In the genomic region with DNA sequence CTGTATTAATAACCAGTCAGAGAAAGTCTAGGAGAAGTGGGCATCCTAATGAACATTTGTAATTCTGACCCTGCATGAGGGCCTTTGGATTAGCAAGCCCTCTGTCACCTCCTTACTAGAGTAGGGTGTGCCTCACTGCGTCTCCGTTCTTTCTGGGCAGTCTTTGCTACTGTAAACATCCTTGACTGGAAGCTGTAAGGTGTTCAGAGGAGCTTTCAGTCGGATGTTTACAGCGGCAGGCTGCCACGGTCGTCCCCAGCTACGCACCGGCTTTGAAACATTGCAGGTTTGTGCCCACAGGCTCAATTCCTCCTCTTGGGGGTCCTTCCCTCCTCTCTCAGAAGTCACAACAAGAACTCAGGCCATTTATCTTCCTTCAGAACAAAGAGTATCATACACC, we compare ENCODE assay signal across 24 cellular contexts. TPM values are rescaled to one million over a fixed set of nuclear protein-coding genes. Genes with fewer than 3 reads are reported as not detected.
DNase-seq lines count a peak whose midpoint lies in the region; ATAC-seq and TF ChIP-seq lines count a peak whose summit lies in the region.
"Had no signal": no experiment of that assay in that cellular context is flagged by ENCODE, and none has a peak within 500 bp of the region (broad histone marks: within the 10 kb centered on the region; RNA-seq: fewer than 3 reads in every experiment).

No MANE protein-coding gene starts in this region.

- no peaks in the 10 kb centered on the region for H3K27me3 Mint-ChIP-seq in activated T-cell treated with anti-CD3 and anti-CD28 coated beads, Interleukin-2, amount 50 U/mL, for 24 hours
- H3K27me3 Mint-ChIP-seq in activated T-cell treated with anti-CD3 and anti-CD28 coated beads, Interleukin-2, amount 50 U/mL, for 4 hours (ENCODE audit: low read depth) = no peaks in the 10 kb centered on the region
- H3K27me3 Mint-ChIP-seq in endodermal cell (ENCODE audit: insufficient read depth) (no peaks in the 10 kb centered on the region), memory B cell (no peaks in the 10 kb centered on the region)
- H3K27me3 Mint-ChIP-seq: CD8-positive, alpha-beta memory T cell had no signal

- no peak for DNase-seq in activated T-cell treated with anti-CD3 and anti-CD28 coated beads, Interleukin-2, amount 50 U/mL, for 24 hours
- no peak for DNase-seq in activated T-cell treated with anti-CD3 and anti-CD28 coated beads, Interleukin-2, amount 50 U/mL, for 4 hours
- DNase-seq in endodermal cell (no peak), memory B cell (ENCODE audit: low spot score in 2 of 2) (no peak), gastrocnemius medialis (no peak), GM10266 (ENCODE audit: extremely low spot score) (no peak), NCI-H187 treated with DMSO at 0.1 percent for 48 hours (lab: John Stamatoyannopoulos, UW) (no peak)
- DNase-seq: 8988T; Calu3; CD8-positive, alpha-beta memory T cell; DMS153; GOT3; HCEC 1CT; IMR-90; NCI-H1105; NCI-H2081 treated with DMSO at 0.1 percent for 48 hours; NCI-H446; NCI-H526 treated with DMSO at 0.1 percent for 48 hours; PC-3; SHP77 had no signal

- intact Hi-C loops in gastrocnemius medialis (cut with DNase I; ENCODE audit: low total_unique reads) = no loop called here

- H3K27me3 ChIP-seq in endodermal cell (ENCODE audit: control insufficient read depth, insufficient read depth, low read length, poor library complexity, severe bottlenecking) = no peaks in the 10 kb centered on the region
- H3K27me3 ChIP-seq in gastrocnemius medialis = no peaks in the 10 kb centered on the region

- no peak overlapping the region for H3K4me3 ChIP-seq in endodermal cell (ENCODE audit: low read length)
- no peak overlapping the region for H3K4me3 ChIP-seq in gastrocnemius medialis

- H3K9ac ChIP-seq in endodermal cell (ENCODE audit: extremely low read depth, low read length, poor library complexity, severe bottlenecking) = no peak overlapping the region
- H3K9ac ChIP-seq: KMS-11 had no signal

- H3K9me3 ChIP-seq in endodermal cell (ENCODE audit: control insufficient read depth, low read length) (no peaks in the 10 kb centered on the region), gastrocnemius medialis (no peaks in the 10 kb centered on the region)

- H3K36me3 Mint-ChIP-seq in activated T-cell treated with anti-CD3 and anti-CD28 coated beads, Interleukin-2, amount 50 U/mL, for 24 hours (ENCODE audit: low read depth) = peaks cover 94% of the 10 kb centered on the region
- peaks cover 61% of the 10 kb centered on the region for H3K36me3 Mint-ChIP-seq in activated T-cell treated with anti-CD3 and anti-CD28 coated beads, Interleukin-2, amount 50 U/mL, for 4 hours (ENCODE audit: insufficient read depth)
- H3K36me3 Mint-ChIP-seq in endodermal cell (ENCODE audit: low read depth) (peaks cover 65% of the 10 kb centered on the region), memory B cell (peaks cover 38% of the 10 kb centered on the region)

- peaks cover 31% of the 10 kb centered on the region for H3K4me1 Mint-ChIP-seq in activated T-cell treated with anti-CD3 and anti-CD28 coated beads, Interleukin-2, amount 50 U/mL, for 24 hours (ENCODE audit: low read depth)
- peaks cover 11% of the 10 kb centered on the region for H3K4me1 Mint-ChIP-seq in activated T-cell treated with anti-CD3 and anti-CD28 coated beads, Interleukin-2, amount 50 U/mL, for 4 hours (ENCODE audit: low read depth)
- H3K4me1 Mint-ChIP-seq in endodermal cell (peaks cover 17% of the 10 kb centered on the region), memory B cell (peaks cover 9% of the 10 kb centered on the region)

- H3K4me3 Mint-ChIP-seq in activated T-cell treated with anti-CD3 and anti-CD28 coated beads, Interleukin-2, amount 50 U/mL, for 24 hours = no peak overlapping the region
- no peak overlapping the region for H3K4me3 Mint-ChIP-seq in activated T-cell treated with anti-CD3 and anti-CD28 coated beads, Interleukin-2, amount 50 U/mL, for 4 hours
- H3K4me3 Mint-ChIP-seq in endodermal cell = no peak overlapping the region
- H3K4me3 Mint-ChIP-seq in memory B cell = no peak overlapping the region
- H3K4me3 Mint-ChIP-seq: CD8-positive, alpha-beta memory T cell had no signal

- WGBS in endodermal cell (ENCODE audit: insufficient coverage in 1 of 2, insufficient read length in 1 of 2), 2 experiments = 97 to 100% methylated on average over 4 to 8 of the region's 8 CpGs

- H3K36me3 ChIP-seq in endodermal cell (ENCODE audit: control insufficient read depth, insufficient read depth, low read length) (peaks cover 89% of the 10 kb centered on the region), gastrocnemius medialis (peaks cover 0 to 41% of the 10 kb centered on the region in 2 donors)

- ATAC-seq in activated T-cell treated with anti-CD3 and anti-CD28 coated beads, Interleukin-2, amount 50 U/mL, for 4 hours = no peak
- ATAC-seq in memory B cell (ENCODE audit: low read depth) (no peak), gastrocnemius medialis (no peak), HG03354 (IDR thresholded peaks at IDR 0.05; ENCODE audit: poor library complexity, severe bottlenecking, unreplicated experiment) (no peak)
- ATAC-seq: PC-3 had no signal

- in situ Hi-C loops in gastrocnemius medialis (cut with MboI; ENCODE audit: low sequenced_read_pairs in 4 of 4) = no loop called here

- H3K4me1 ChIP-seq in endodermal cell (ENCODE audit: control insufficient read depth, insufficient read depth, low read length) (peaks cover 7% of the 10 kb centered on the region), gastrocnemius medialis (peaks cover 40 to 57% of the 10 kb centered on the region in 2 donors)

- no peak for TF ChIP-seq POLR2A in gastrocnemius medialis (IDR thresholded peaks at IDR 0.05)

- TF ChIP-seq CTCF in endodermal cell (conservative IDR thresholded peaks at IDR 0.05) = no peak
- TF ChIP-seq CTCF in gastrocnemius medialis (IDR thresholded peaks at IDR 0.05 in 4 of 5, conservative IDR thresholded peaks at IDR 0.05 in 1 of 5) = no peak
- TF ChIP-seq CTCF in GM10266 (IDR thresholded peaks at IDR 0.05; ENCODE audit: control insufficient read depth, insufficient read depth, low read depth, missing control alignments) = no peak

- H3K27ac ChIP-seq in endodermal cell (ENCODE audit: low read depth, low read length) (no peak overlapping the region), gastrocnemius medialis (peak overlapping the region; percentile 54 to 84 (median 68))
- H3K27ac ChIP-seq: C4-2B, KMS-11 had no signal

- H3K9me3 Mint-ChIP-seq in activated T-cell treated with anti-CD3 and anti-CD28 coated beads, Interleukin-2, amount 50 U/mL, for 24 hours = no peaks in the 10 kb centered on the region
- H3K9me3 Mint-ChIP-seq in activated T-cell treated with anti-CD3 and anti-CD28 coated beads, Interleukin-2, amount 50 U/mL, for 4 hours = no peaks in the 10 kb centered on the region
- no peaks in the 10 kb centered on the region for H3K9me3 Mint-ChIP-seq in endodermal cell
- H3K9me3 Mint-ChIP-seq in memory B cell = no peaks in the 10 kb centered on the region
- H3K9me3 Mint-ChIP-seq: CD8-positive, alpha-beta memory T cell had no signal

- peak overlapping the region; percentile 41 for H3K27ac Mint-ChIP-seq in activated T-cell treated with anti-CD3 and anti-CD28 coated beads, Interleukin-2, amount 50 U/mL, for 24 hours
- H3K27ac Mint-ChIP-seq in endodermal cell (peak overlapping the region; percentile 64), memory B cell (peak overlapping the region; percentile 58)

RNA-seq across cellular contexts. Expression of a gene that starts 29.4 kb away (rescaled TPM):
- total RNA-seq in activated T-cell treated with anti-CD3 and anti-CD28 coated beads, Interleukin-2, amount 50 U/mL, for 4 hours = under 1 TPM; 0.24 to 0.56 (median 0.24) TPM
- total RNA-seq in endodermal cell = under 1 TPM; 0.22 to 0.88 TPM
- polyA plus RNA-seq in endodermal cell (2013, experiment 1 of 2) = 1.7 TPM
- 1.4 TPM for polyA plus RNA-seq in endodermal cell (2013, experiment 2 of 2)
- total RNA-seq in gastrocnemius medialis = 1 to 10 TPM; 2.9 to 8.2 (median 3.5) TPM
- total RNA-seq: IMR-90, RPMI7951 had no signal
- polyA plus RNA-seq: CD8-positive, alpha-beta memory T cell had no signal
